In genomic region chr5:16994576-16994975, GRCh38 we compare ENCODE assay signal across 19 cellular contexts. TPM values are rescaled to one million over a fixed set of nuclear protein-coding genes. Genes with fewer than 3 reads are reported as not detected.
A peak's percentile ranks its signal among the peaks of the same experiment; 100 is the strongest.
DNase-seq lines count a peak whose midpoint lies in the region; ATAC-seq and TF ChIP-seq lines count a peak whose summit lies in the region.
"Had no signal": no experiment of that assay in that cellular context is flagged by ENCODE, and none has a peak within 500 bp of the region (broad histone marks: within the 10 kb centered on the region; RNA-seq: fewer than 3 reads in every experiment).

No MANE protein-coding gene starts in this region.

- peak overlapping the region; percentile 41 for H3K9ac ChIP-seq in SK-N-MC (ENCODE audit: insufficient read length)

- no peaks in the 10 kb centered on the region for H3K27me3 ChIP-seq in H7 (ENCODE audit: control insufficient read depth, insufficient read depth, low read length)
- H3K27me3 ChIP-seq: BE2C had no signal

- no peaks in the 10 kb centered on the region for H3K9me3 ChIP-seq in SK-N-MC (ENCODE audit: low read depth, low read length)
- H3K9me3 ChIP-seq: BE2C, neutrophil, sigmoid colon had no signal

- H3K36me3 ChIP-seq in H7 (replicated peaks; ENCODE audit: control insufficient read depth, insufficient read depth, low read length) (no peaks in the 10 kb centered on the region), SK-N-MC (ENCODE audit: insufficient read depth, low read length) (no peaks in the 10 kb centered on the region)
- H3K36me3 ChIP-seq: BE2C, neutrophil, sigmoid colon had no signal

- ATAC-seq in GM21390 (IDR thresholded peaks at IDR 0.05; ENCODE audit: unreplicated experiment) = no peak
- ATAC-seq: activated T-cell treated with anti-CD3 and anti-CD28 coated beads, Interleukin-2, amount 50 U/mL, for 72 hours; T-cell had no signal

- no peak for TF ChIP-seq CTCF in GM20000 (IDR thresholded peaks at IDR 0.05; ENCODE audit: extremely low read depth, missing control alignments)

- peak overlapping the region; percentile 8 for H3K27ac ChIP-seq in SK-N-MC
- H3K27ac ChIP-seq: neutrophil, sigmoid colon had no signal

- H3K4me3 ChIP-seq in H7 (ENCODE audit: insufficient read depth, low read depth, low read length) (no peak overlapping the region), SK-N-MC (peak overlapping the region; percentile 4; the same call in 1 of the 2 replicates)
- H3K4me3 ChIP-seq: sigmoid colon had no signal

- DNase-seq in H7 (peak; percentile 30), SK-N-MC (ENCODE audit: low read depth, low spot score) (no peak), islet precursor cell (peak; percentile 96), renal cortical epithelial cell (ENCODE audit: low read depth) (peak; percentile 69), NCI-H187 (lab: John Stamatoyannopoulos, UW) (no peak), GM20000 (ENCODE audit: low spot score) (no peak)
- DNase-seq: activated CD4-positive, alpha-beta memory T cell treated with anti-CD3 and anti-CD28 coated beads for 36 hours; activated naive CD8-positive, alpha-beta T cell treated with anti-CD3 and anti-CD28 coated beads, Interleukin-2, amount 10 ng/mL, durations not matched to agents 7 days and 5 days; activated T-cell treated with anti-CD3 and anti-CD28 coated beads, Interleukin-2, amount 50 U/mL, for 72 hours; BE2C; effector CD4-positive, alpha-beta T cell; NCI-H2081; NCI-H526 treated with DMSO at 0.1 percent for 48 hours; sigmoid colon; stimulated activated CD4-positive, alpha-beta T cell treated with anti-CD3 and anti-CD28 coated beads, Interleukin-4, amount 100 ng/mL, for 1 hour; substantia nigra; T-cell had no signal

RNA-seq across cellular contexts. Expression of gene MYO10, which starts 58.5 kb away (rescaled TPM):
- 36.3 and 56.6 TPM in 2 replicates for total RNA-seq in H7 (2014; rRNA removed; shearing (Covaris generic))
- 32.1 and 79.5 TPM in 2 replicates for total RNA-seq in renal cortical epithelial cell
- total RNA-seq: activated naive CD8-positive, alpha-beta T cell treated with anti-CD3 and anti-CD28 coated beads, Interleukin-2, amount 10 ng/mL, durations not matched to agents 7 days and 5 days had no signal

Comparison
In these comparisons a context has a peak if more than half of its experiments do, and no peak if none do; other contexts are left out.
1. DNase-seq: peak in H7 (single experiment), islet precursor cell (single experiment) and renal cortical epithelial cell (single experiment); none in SK-N-MC (single experiment), NCI-H187 (0 of 2) and GM20000 (single experiment).